Comparison of ENCODE assay signal across 23 cellular contexts in the genomic region with DNA sequence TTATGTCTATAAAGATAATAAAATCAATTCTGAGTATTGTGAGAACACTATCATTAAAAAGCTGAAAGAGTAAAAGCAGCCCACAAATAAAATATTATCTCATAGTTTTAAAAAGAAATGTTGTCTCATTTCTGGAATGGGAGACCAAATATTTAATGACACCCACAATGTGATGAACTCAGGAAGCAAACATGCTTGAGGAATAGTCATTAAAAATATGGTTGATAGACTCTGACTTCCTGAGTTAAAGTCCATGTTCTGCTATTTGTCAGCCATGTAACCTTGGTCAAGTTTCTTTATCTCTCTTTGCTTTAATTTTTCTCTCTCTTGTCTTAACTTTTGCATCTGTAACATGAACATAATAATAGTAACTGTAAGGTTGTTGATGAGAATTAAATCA.
"Had no signal": no experiment of that assay in that cellular context is flagged by ENCODE, and none has a peak within 500 bp of the region (broad histone marks: within the 10 kb centered on the region; RNA-seq: fewer than 3 reads in every experiment).

No MANE protein-coding gene starts in this region.

- H3K27me3 Mint-ChIP-seq: activated CD4-positive, alpha-beta memory T cell treated with anti-CD3 and anti-CD28 coated beads, Interleukin-2, amount 10 ng/mL, durations not matched to agents 7 days and 5 days; brain had no signal

- H3K36me3 ChIP-seq: stomach, upper lobe of right lung had no signal

- H3K4me3 ChIP-seq: stomach, testis, upper lobe of right lung had no signal

- H3K27me3 ChIP-seq: foreskin keratinocyte, stomach, testis, upper lobe of right lung had no signal

- H3K4me3 Mint-ChIP-seq: activated CD4-positive, alpha-beta memory T cell treated with anti-CD3 and anti-CD28 coated beads, Interleukin-2, amount 10 ng/mL, durations not matched to agents 7 days and 5 days; activated naive CD8-positive, alpha-beta T cell treated with anti-CD3 and anti-CD28 coated beads for 36 hours; activated T-cell treated with anti-CD3 and anti-CD28 coated beads, Interleukin-2, amount 50 U/mL, for 24 hours; brain; central memory CD8-positive, alpha-beta T cell had no signal

- H3K27ac Mint-ChIP-seq: activated CD4-positive, alpha-beta memory T cell treated with anti-CD3 and anti-CD28 coated beads, Interleukin-2, amount 10 ng/mL, durations not matched to agents 7 days and 5 days; activated naive CD8-positive, alpha-beta T cell treated with anti-CD3 and anti-CD28 coated beads for 36 hours; activated T-cell treated with anti-CD3 and anti-CD28 coated beads, Interleukin-2, amount 50 U/mL, for 24 hours; brain had no signal

- ATAC-seq: sciatic nerve, upper lobe of right lung had no signal

- H3K9me3 Mint-ChIP-seq: activated naive CD8-positive, alpha-beta T cell treated with anti-CD3 and anti-CD28 coated beads for 36 hours; activated T-cell treated with anti-CD3 and anti-CD28 coated beads, Interleukin-2, amount 50 U/mL, for 24 hours had no signal

- H3K4me1 ChIP-seq: stomach, testis, upper lobe of right lung had no signal

- H3K4me1 Mint-ChIP-seq: activated CD4-positive, alpha-beta memory T cell treated with anti-CD3 and anti-CD28 coated beads, Interleukin-2, amount 10 ng/mL, durations not matched to agents 7 days and 5 days; activated naive CD8-positive, alpha-beta T cell treated with anti-CD3 and anti-CD28 coated beads for 36 hours; brain; central memory CD8-positive, alpha-beta T cell had no signal

- H3K36me3 Mint-ChIP-seq: activated naive CD8-positive, alpha-beta T cell treated with anti-CD3 and anti-CD28 coated beads for 36 hours; brain had no signal

- DNase-seq: activated CD4-positive, alpha-beta memory T cell treated with anti-CD3 and anti-CD28 coated beads, Interleukin-2, amount 10 ng/mL, durations not matched to agents 7 days and 5 days; activated CD4-positive, alpha-beta T cell treated with anti-CD3 and anti-CD28 coated beads for 1 hour; activated gamma-delta T cell treated with Interleukin-2 at 50 U/mL for 16 hours; activated naive CD8-positive, alpha-beta T cell treated with anti-CD3 and anti-CD28 coated beads for 36 hours; activated T-cell treated with anti-CD3 and anti-CD28 coated beads, Interleukin-2, amount 50 U/mL, for 24 hours; amygdala; cortex of kidney; effector CD8-positive, alpha-beta T cell; foreskin keratinocyte; glutamatergic neuron; hypothalamus; kidney glomerular epithelial cell; stimulated activated CD4-positive, alpha-beta T cell treated with anti-CD3 and anti-CD28 coated beads, Interleukin-12 subunit alpha, Interleukin-12 subunit beta, amount 100 ng/mL, for 4 hours; stimulated activated CD4-positive, alpha-beta T cell treated with anti-CD3 and anti-CD28 coated beads, Interleukin-2, amount 100 ng/mL, for 24 hours; stomach; T-helper 1 cell; T1000; testis; upper lobe of right lung had no signal

- H3K9me3 ChIP-seq: testis, upper lobe of right lung had no signal

- H3K27ac ChIP-seq: foreskin keratinocyte, stomach, testis, upper lobe of right lung, VCaP had no signal
